8 cellular contexts compared by ENCODE assay signal in genomic region chr14:20631821-20632389, GRCh38. TPM values are rescaled to one million over a fixed set of nuclear protein-coding genes. Genes with fewer than 3 reads are reported as not detected.
DNase-seq lines count a peak whose midpoint lies in the region; ATAC-seq and TF ChIP-seq lines count a peak whose summit lies in the region.

No MANE protein-coding gene starts in this region.

- H3K36me3 Mint-ChIP-seq in endodermal cell (ENCODE audit: low read depth), result no peaks in the 10 kb centered on the region
- H3K36me3 Mint-ChIP-seq in mesothelial cell of epicardium, result no peaks in the 10 kb centered on the region

- H3K27me3 ChIP-seq in endodermal cell (ENCODE audit: control insufficient read depth, insufficient read depth, low read length, poor library complexity, severe bottlenecking), result no peaks in the 10 kb centered on the region
- H3K27me3 ChIP-seq in upper lobe of left lung, result peaks cover 0 to 10% (median under 1%) of the 10 kb centered on the region in 4 donors

- H3K4me1 ChIP-seq in endodermal cell (ENCODE audit: control insufficient read depth, insufficient read depth, low read length), result peaks cover 5% of the 10 kb centered on the region
- peaks cover 23 to 35% (median 26%) of the 10 kb centered on the region in 4 donors for H3K4me1 ChIP-seq in upper lobe of left lung

- H3K9ac ChIP-seq in SK-N-MC (ENCODE audit: insufficient read length), result peak overlapping the region; percentile 58
- H3K9ac ChIP-seq in endodermal cell (ENCODE audit: extremely low read depth, low read length, poor library complexity, severe bottlenecking), result no peak overlapping the region

- TF ChIP-seq CTCF in 22Rv1 (IDR thresholded peaks at IDR 0.05), result no peak
- TF ChIP-seq CTCF in endodermal cell (conservative IDR thresholded peaks at IDR 0.05), result no peak
- TF ChIP-seq CTCF in mesothelial cell of epicardium (IDR thresholded peaks at IDR 0.05; ENCODE audit: unreplicated experiment), result no peak
- TF ChIP-seq CTCF in upper lobe of left lung (IDR thresholded peaks at IDR 0.05), result no peak

- TF ChIP-seq POLR2A in upper lobe of left lung (IDR thresholded peaks at IDR 0.05), result no peak

- H3K4me3 ChIP-seq in SK-N-MC (peak overlapping the region; percentile 92), endodermal cell (ENCODE audit: low read length) (peak overlapping the region; percentile 94), upper lobe of left lung (peak overlapping the region; percentile 5 to 40 (median 28))

- H3K36me3 ChIP-seq in SK-N-MC (ENCODE audit: insufficient read depth, low read length) (no peaks in the 10 kb centered on the region), endodermal cell (ENCODE audit: control insufficient read depth, insufficient read depth, low read length) (no peaks in the 10 kb centered on the region), upper lobe of left lung (no peaks in the 10 kb centered on the region)

- 1 to 2% methylated on average over 7 to 19 of the region's 19 CpGs for WGBS in endodermal cell (ENCODE audit: insufficient coverage in 1 of 2, insufficient read length in 1 of 2), 2 experiments
- WGBS in upper lobe of left lung, 2 donors, result 2 to 3% methylated on average over 16 to 19 of the region's 19 CpGs

- TF ChIP-seq EP300 in upper lobe of left lung (IDR thresholded peaks at IDR 0.05), result no peak

- H3K4me1 Mint-ChIP-seq in endodermal cell (peaks cover 17% of the 10 kb centered on the region), mesothelial cell of epicardium (peaks cover 36% of the 10 kb centered on the region)

- ATAC-seq in GM18907 (IDR thresholded peaks at IDR 0.05; ENCODE audit: unreplicated experiment) (peak; percentile 21), upper lobe of left lung (ENCODE audit: low FRiP score in 2 of 2) (peak; percentile 70 to 78), GM21515 (IDR thresholded peaks at IDR 0.05; ENCODE audit: unreplicated experiment) (no peak)

- H3K9me3 Mint-ChIP-seq in endodermal cell, result peaks cover 4% of the 10 kb centered on the region
- H3K9me3 Mint-ChIP-seq in mesothelial cell of epicardium, result peaks cover 16% of the 10 kb centered on the region

- peak overlapping the region; percentile 75 for H3K4me3 Mint-ChIP-seq in endodermal cell
- peak overlapping the region; percentile 77 for H3K4me3 Mint-ChIP-seq in mesothelial cell of epicardium

- H3K9me3 ChIP-seq in SK-N-MC (ENCODE audit: low read depth, low read length), result no peaks in the 10 kb centered on the region
- H3K9me3 ChIP-seq in endodermal cell (ENCODE audit: control insufficient read depth, low read length), result no peaks in the 10 kb centered on the region
- no peaks in the 10 kb centered on the region for H3K9me3 ChIP-seq in upper lobe of left lung

- H3K27ac Mint-ChIP-seq in endodermal cell (peak overlapping the region; percentile 23), mesothelial cell of epicardium (no peak overlapping the region)

- DNase-seq in SK-N-MC (ENCODE audit: low read depth, low spot score), result no peak
- peak; percentile 86 for DNase-seq in endodermal cell
- DNase-seq in mesothelial cell of epicardium (ENCODE audit: low spot score in 2 of 2, unreplicated experiment in 2 of 2), result peak in 1 of 2 experiments; percentile 59
- peak; percentile 66 to 86 for DNase-seq in upper lobe of left lung
- DNase-seq in NCI-H1694 treated with DMSO at 0.1 percent for 48 hours (lab: John Stamatoyannopoulos, UW), result no peak

- peak overlapping the region; percentile 79 for H3K27ac ChIP-seq in 22Rv1
- no peak overlapping the region for H3K27ac ChIP-seq in SK-N-MC
- no peak overlapping the region for H3K27ac ChIP-seq in endodermal cell (ENCODE audit: low read depth, low read length)
- no peak overlapping the region for H3K27ac ChIP-seq in upper lobe of left lung

- H3K27me3 Mint-ChIP-seq in endodermal cell (ENCODE audit: insufficient read depth) (peaks cover 56% of the 10 kb centered on the region), mesothelial cell of epicardium (ENCODE audit: low read depth) (peaks cover 89% of the 10 kb centered on the region)

RNA-seq across cellular contexts. Expression of gene OR6S1, which starts 9.6 kb away (rescaled TPM):
- total RNA-seq in endodermal cell, result not detected
- not detected for polyA plus RNA-seq in endodermal cell (2013, experiment 1 of 2)
- not detected for polyA plus RNA-seq in endodermal cell (2013, experiment 2 of 2)
- total RNA-seq in mesothelial cell of epicardium, result not detected in 3 replicates
- total RNA-seq in upper lobe of left lung, result not detected

RNA-seq across cellular contexts. Expression of gene RNASE12, which starts 40.7 kb away (rescaled TPM):
- total RNA-seq in endodermal cell (not detected), mesothelial cell of epicardium (not detected in 3 replicates), upper lobe of left lung (not detected)
- not detected for polyA plus RNA-seq in endodermal cell (2013, experiment 1 of 2)
- not detected for polyA plus RNA-seq in endodermal cell (2013, experiment 2 of 2)

RNA-seq across cellular contexts. Expression of gene RNASE11, which starts 44.1 kb away (rescaled TPM):
- total RNA-seq in endodermal cell, result not detected
- not detected for polyA plus RNA-seq in endodermal cell (2013, experiment 1 of 2)
- not detected for polyA plus RNA-seq in endodermal cell (2013, experiment 2 of 2)
- not detected in 3 replicates for total RNA-seq in mesothelial cell of epicardium
- total RNA-seq in upper lobe of left lung, result not detected

RNA-seq across cellular contexts. Expression of gene RNASE4, which starts 52.5 kb away (rescaled TPM):
- 1 to 10 TPM in 1 of 2 donors, under 1 TPM in 1; 0.73 to 1.6 TPM for total RNA-seq in endodermal cell
- 2.6 TPM for polyA plus RNA-seq in endodermal cell (2013, experiment 1 of 2)
- 4.6 TPM for polyA plus RNA-seq in endodermal cell (2013, experiment 2 of 2)
- total RNA-seq in mesothelial cell of epicardium, result 4.6 to 6.2 TPM (median 5.3 TPM) in 3 replicates
- 100 to 1,000 TPM in 1 of 6 donors, 10 to 100 TPM in 5; 14.7 to 108 (median 26.7) TPM for total RNA-seq in upper lobe of left lung

RNA-seq across cellular contexts. Expression of gene ANG, which starts 56.7 kb away (rescaled TPM):
- 1 to 10 TPM; 2.6 to 3.4 TPM for total RNA-seq in endodermal cell
- polyA plus RNA-seq in endodermal cell (2013, experiment 1 of 2), result 6.4 TPM
- 4.8 TPM for polyA plus RNA-seq in endodermal cell (2013, experiment 2 of 2)
- total RNA-seq in mesothelial cell of epicardium, result 3.7 to 5.4 TPM (median 3.8 TPM) in 3 replicates
- 10 to 100 TPM; 16.8 to 47.4 (median 29.5) TPM for total RNA-seq in upper lobe of left lung

Comparison
In these comparisons a context has a peak if more than half of its experiments do, and no peak if none do; other contexts are left out.
1. DNase-seq: peak in endodermal cell (single experiment) and upper lobe of left lung (2 of 2); none in SK-N-MC (single experiment) and NCI-H1694 treated with DMSO at 0.1 percent for 48 hours (single experiment).
2. H3K4me3 ChIP-seq: peak in every context shown above with its lines; median percentile 94 in endodermal cell; 92 in SK-N-MC; 28 in upper lobe of left lung.